8 cellular contexts compared by ENCODE assay signal in the genomic region with DNA sequence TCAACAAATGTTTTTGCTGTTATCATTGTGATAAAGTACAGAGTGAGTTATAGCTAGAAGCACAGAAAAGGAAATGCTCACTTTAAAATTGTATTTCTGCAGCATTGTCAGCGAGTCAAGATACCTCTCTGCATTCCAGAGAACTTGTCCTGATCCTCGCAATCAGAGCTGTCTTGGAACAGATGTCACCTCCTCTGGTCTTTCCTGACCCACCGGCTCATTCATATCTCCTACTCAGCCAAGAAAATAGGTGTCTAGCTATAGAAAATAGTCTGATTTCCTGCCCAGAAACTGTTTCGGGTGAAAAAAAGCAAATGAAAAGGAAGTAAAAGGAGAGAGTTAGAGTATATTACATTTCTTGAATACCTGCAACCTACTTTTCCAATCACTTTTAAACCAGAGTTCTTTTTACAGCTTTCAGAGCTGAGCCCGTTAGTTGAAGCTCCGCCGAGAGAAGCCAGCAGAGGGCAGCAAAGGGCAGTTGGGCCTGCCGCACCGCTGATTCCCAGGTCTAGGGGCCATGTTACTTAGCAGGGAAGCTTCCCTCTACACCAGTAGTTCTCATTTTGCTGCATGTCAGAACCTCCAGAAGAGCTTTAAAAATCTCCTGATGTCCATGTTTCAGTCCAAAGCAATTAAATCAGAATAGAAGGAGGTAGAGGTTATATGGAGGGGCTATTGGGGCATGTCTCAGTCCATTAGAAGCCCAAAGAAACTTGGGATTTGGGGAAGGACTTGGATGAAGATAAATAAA.
DNase-seq lines count a peak whose midpoint lies in the region; ATAC-seq and TF ChIP-seq lines count a peak whose summit lies in the region.

No MANE protein-coding gene starts in this region.

- intact Hi-C loops in lower lobe of right lung (cut with DNase I) = no loop called here

- H3K27ac ChIP-seq in lower lobe of right lung = no peak overlapping the region

- no peaks in the 10 kb centered on the region for H3K36me3 Mint-ChIP-seq in chondrocyte (ENCODE audit: low read depth)

- ATAC-seq in GM21619 (IDR thresholded peaks at IDR 0.05; ENCODE audit: unreplicated experiment) = peak; percentile 72
- ATAC-seq in lower lobe of right lung = peak; percentile 83 to 86

- H3K4me1 Mint-ChIP-seq in chondrocyte (ENCODE audit: low read depth) = peaks cover 39% of the 10 kb centered on the region

- H3K36me3 ChIP-seq in lower lobe of right lung = no peaks in the 10 kb centered on the region

- H3K4me3 Mint-ChIP-seq in chondrocyte (ENCODE audit: unreplicated experiment) = no peak overlapping the region

- peaks cover 3% of the 10 kb centered on the region for H3K9me3 Mint-ChIP-seq in chondrocyte (ENCODE audit: low read depth)

- H3K27ac Mint-ChIP-seq in chondrocyte (ENCODE audit: unreplicated experiment) = no peak overlapping the region

- peak; percentile 69 for DNase-seq in DMS 273 (lab: John Stamatoyannopoulos, UW; ENCODE audit: unreplicated experiment)
- no peak for DNase-seq in DMS 273 treated with DMSO at 0.1 percent for 48 hours (lab: John Stamatoyannopoulos, UW)
- peak in 45 of 76 experiments; percentile 2 to 63 (median 34) for DNase-seq in HUDEP-2 (lab: John Stamatoyannopoulos, UW; ENCODE audit: unreplicated experiment in 76 of 76)
- peak; percentile 59 for DNase-seq in SKM-1 treated with dmso at 0.1 percent for 144 hours (lab: John Stamatoyannopoulos, UW; ENCODE audit: unreplicated experiment)
- DNase-seq in chondrocyte (ENCODE audit: low spot score) = no peak
- DNase-seq in lower lobe of right lung = peak; percentile 64
- peak; percentile 83 for DNase-seq in stimulated activated CD8-positive, alpha-beta memory T cell treated with anti-CD3 and anti-CD28 coated beads, Interleukin-4, amount 100 ng/mL, for 48 hours

- H3K9me3 ChIP-seq in lower lobe of right lung = no peaks in the 10 kb centered on the region

- H3K27me3 ChIP-seq in lower lobe of right lung (ENCODE audit: low read depth) = no peaks in the 10 kb centered on the region

- H3K4me3 ChIP-seq in lower lobe of right lung = no peak overlapping the region

- H3K27me3 Mint-ChIP-seq in chondrocyte (ENCODE audit: low read depth) = no peaks in the 10 kb centered on the region

- peak; percentile 92 for TF ChIP-seq CTCF in chondrocyte (IDR thresholded peaks at IDR 0.05)
- TF ChIP-seq CTCF in lower lobe of right lung (IDR thresholded peaks at IDR 0.05) = peak; percentile 83

- H3K4me1 ChIP-seq in lower lobe of right lung = no peaks in the 10 kb centered on the region

Comparison
In these comparisons a context has a peak if more than half of its experiments do, and no peak if none do; other contexts are left out.
1. DNase-seq: peak in DMS 273 (single experiment), HUDEP-2 (45 of 76), SKM-1 treated with dmso at 0.1 percent for 144 hours (single experiment), lower lobe of right lung (single experiment) and stimulated activated CD8-positive, alpha-beta memory T cell treated with anti-CD3 and anti-CD28 coated beads, Interleukin-4, amount 100 ng/mL, for 48 hours (single experiment); none in DMS 273 treated with DMSO at 0.1 percent for 48 hours (single experiment) and chondrocyte (single experiment).